Comparison of ENCODE assay signal across 14 cellular contexts in the genomic region with DNA sequence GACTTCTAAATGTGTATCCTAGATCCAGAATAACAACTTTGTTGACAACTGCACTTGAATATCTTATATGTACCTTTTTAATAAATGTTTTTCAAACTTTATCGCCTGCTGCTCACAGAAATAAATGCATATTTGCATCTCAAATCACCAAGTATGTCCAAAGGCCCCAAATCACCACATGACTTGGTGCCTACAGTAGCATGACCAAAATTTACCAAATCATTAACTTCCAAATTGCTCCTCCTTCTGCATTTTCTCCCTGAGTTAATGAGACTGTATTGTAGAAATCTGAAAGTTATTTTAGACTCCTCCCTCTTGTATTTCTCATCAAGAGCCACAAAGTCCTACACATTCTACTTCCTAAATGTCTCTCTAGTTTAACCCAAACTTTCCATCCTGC.
DNase-seq lines count a peak whose midpoint lies in the region; ATAC-seq and TF ChIP-seq lines count a peak whose summit lies in the region.
"Had no signal": no experiment of that assay in that cellular context is flagged by ENCODE, and none has a peak within 500 bp of the region (broad histone marks: within the 10 kb centered on the region; RNA-seq: fewer than 3 reads in every experiment).

No MANE protein-coding gene starts in this region.

- H3K36me3 Mint-ChIP-seq in WTC11 = peaks cover 5% of the 10 kb centered on the region; the same call in 1 of the 2 replicates
- no peaks in the 10 kb centered on the region for H3K36me3 Mint-ChIP-seq in activated naive CD8-positive, alpha-beta T cell treated with anti-CD3 and anti-CD28 coated beads, Interleukin-2, amount 50 U/mL, for 24 hours (ENCODE audit: low read depth)
- H3K36me3 Mint-ChIP-seq: CD4-positive, alpha-beta memory T cell had no signal

- H3K4me3 Mint-ChIP-seq in WTC11 = no peak overlapping the region
- H3K4me3 Mint-ChIP-seq in activated naive CD8-positive, alpha-beta T cell treated with anti-CD3 and anti-CD28 coated beads, Interleukin-2, amount 50 U/mL, for 24 hours = no peak overlapping the region
- H3K4me3 Mint-ChIP-seq: CD4-positive, alpha-beta memory T cell; H9 had no signal

- H3K27ac ChIP-seq in osteoblast (ENCODE audit: low read depth, low read length) = no peak overlapping the region

- DNase-seq in WTC11 (ENCODE audit: low spot score) = no peak
- DNase-seq in kidney tubule cell (ENCODE audit: low spot score) = peak; percentile 45
- no peak for DNase-seq in osteoblast (ENCODE audit: insufficient read length, low spot score, missing footprints)
- DNase-seq in GOT3 (lab: John Stamatoyannopoulos, UW) = no peak
- no peak for DNase-seq in activated naive CD8-positive, alpha-beta T cell treated with anti-CD3 and anti-CD28 coated beads, Interleukin-2, amount 50 U/mL, for 24 hours
- DNase-seq: C1 segment of cervical spinal cord; Calu3; CD4-positive, alpha-beta memory T cell; COR-L47; DMS53; DMS79 treated with DMSO at 0.1 percent for 48 hours; H9 had no signal

- POLR2A ChIA-PET in WTC11 (lab: Charles Lee) = no interaction called here

- TF ChIP-seq CTCF in WTC11 (IDR thresholded peaks at IDR 0.05) (no peak), osteoblast (IDR thresholded peaks at IDR 0.05; ENCODE audit: extremely low read depth, low read depth, low read length) (no peak)

- H3K9me3 ChIP-seq in osteoblast (ENCODE audit: low read depth, low read length) = no peaks in the 10 kb centered on the region

- no peaks in the 10 kb centered on the region for H4K20me1 ChIP-seq in osteoblast (ENCODE audit: insufficient read depth, low read length)

- H3K4me1 Mint-ChIP-seq in WTC11 = peaks cover 36% of the 10 kb centered on the region
- no peaks in the 10 kb centered on the region for H3K4me1 Mint-ChIP-seq in activated naive CD8-positive, alpha-beta T cell treated with anti-CD3 and anti-CD28 coated beads, Interleukin-2, amount 50 U/mL, for 24 hours
- H3K4me1 Mint-ChIP-seq: CD4-positive, alpha-beta memory T cell had no signal

- CTCF ChIA-PET in WTC11 (lab: Charles Lee) = no interaction called here

- H2AFZ ChIP-seq in osteoblast (ENCODE audit: low read length) = peak overlapping the region; percentile 17

- peaks cover 4% of the 10 kb centered on the region for H3K4me1 ChIP-seq in osteoblast (ENCODE audit: insufficient read depth, low read length)

- H3K36me3 ChIP-seq in osteoblast (ENCODE audit: insufficient read depth, low read length) = no peaks in the 10 kb centered on the region

- ATAC-seq in WTC11 (no peak), GM21526 (IDR thresholded peaks at IDR 0.05; ENCODE audit: low FRiP score, unreplicated experiment) (no peak)
- ATAC-seq in activated naive CD8-positive, alpha-beta T cell treated with anti-CD3 and anti-CD28 coated beads, Interleukin-2, amount 50 U/mL, for 24 hours = no peak
- ATAC-seq: HCT116 had no signal

- no peaks in the 10 kb centered on the region for H3K27me3 ChIP-seq in osteoblast (ENCODE audit: insufficient read depth, low read length)

- peak overlapping the region; percentile 42; the same call in 1 of the 2 replicates for H3K27ac Mint-ChIP-seq in WTC11
- H3K27ac Mint-ChIP-seq in activated naive CD8-positive, alpha-beta T cell treated with anti-CD3 and anti-CD28 coated beads, Interleukin-2, amount 50 U/mL, for 24 hours = no peak overlapping the region

- no peak overlapping the region for H3K4me3 ChIP-seq in osteoblast (ENCODE audit: insufficient read depth, low read length)

- H3K27me3 Mint-ChIP-seq in WTC11 (ENCODE audit: low read depth) = no peaks in the 10 kb centered on the region
- no peaks in the 10 kb centered on the region for H3K27me3 Mint-ChIP-seq in activated naive CD8-positive, alpha-beta T cell treated with anti-CD3 and anti-CD28 coated beads, Interleukin-2, amount 50 U/mL, for 24 hours
- H3K27me3 Mint-ChIP-seq: CD4-positive, alpha-beta memory T cell had no signal

- peaks cover 5% of the 10 kb centered on the region; the same call in 1 of the 2 replicates for H3K9me3 Mint-ChIP-seq in WTC11
- peaks cover 7% of the 10 kb centered on the region for H3K9me3 Mint-ChIP-seq in activated naive CD8-positive, alpha-beta T cell treated with anti-CD3 and anti-CD28 coated beads, Interleukin-2, amount 50 U/mL, for 24 hours
- H3K9me3 Mint-ChIP-seq: H9 had no signal

- no peaks in the 10 kb centered on the region for H3K79me2 ChIP-seq in osteoblast (ENCODE audit: insufficient read depth, low read length)

- no peak overlapping the region for H3K4me2 ChIP-seq in osteoblast (ENCODE audit: insufficient read depth, low read length)

TF ChIP-seq in WTC11, 78 proteins besides CTCF, POLR2A, EP300 and RAD21 (continues in another document):
- TF ChIP-seq NR3C1 (CRISPR knock-in tag; conservative IDR thresholded peaks at IDR 0.05; ENCODE audit: low read depth) (no peak), MYBL2 (CRISPR knock-in tag; IDR thresholded peaks at IDR 0.05) (no peak), ZNF425 (CRISPR knock-in tag; conservative IDR thresholded peaks at IDR 0.05) (no peak), AFF4 (CRISPR knock-in tag; IDR thresholded peaks at IDR 0.05; ENCODE audit: borderline replicate concordance) (no peak), E2F1 (CRISPR knock-in tag; IDR thresholded peaks at IDR 0.05) (no peak), ZNF219 (CRISPR knock-in tag; IDR thresholded peaks at IDR 0.05; ENCODE audit: borderline replicate concordance) (no peak), SMAD3 (CRISPR knock-in tag; IDR thresholded peaks at IDR 0.05; ENCODE audit: borderline replicate concordance) (no peak), MAX (CRISPR knock-in tag; IDR thresholded peaks at IDR 0.05) (no peak), NFE2L1 (CRISPR knock-in tag; IDR thresholded peaks at IDR 0.05) (no peak), ZSCAN18 (CRISPR knock-in tag; IDR thresholded peaks at IDR 0.05) (no peak)
